In genomic region chr9:98860871-98861293, GRCh38 we compare ENCODE assay signal across 9 cellular contexts.
A peak's percentile ranks its signal among the peaks of the same experiment; 100 is the strongest.
DNase-seq lines count a peak whose midpoint lies in the region.
"Had no signal": no experiment of that assay in that cellular context is flagged by ENCODE, and none has a peak within 500 bp of the region (broad histone marks: within the 10 kb centered on the region; RNA-seq: fewer than 3 reads in every experiment).

No MANE protein-coding gene starts in this region.

- peak; percentile 2 to 44 for DNase-seq in NCI-H526 (lab: John Stamatoyannopoulos, UW)
- DNase-seq in NCI-H526 treated with DMSO at 0.1 percent for 48 hours (lab: John Stamatoyannopoulos, UW): no peak
- DNase-seq in astrocyte of the hippocampus (ENCODE audit: low read depth, low spot score): peak; percentile 82
- peak; percentile 61 for DNase-seq in iPS-NIHi7 (ENCODE audit: extremely low spot score)
- peak; percentile 79 for DNase-seq in superior temporal gyrus (ENCODE audit: extremely low spot score)
- DNase-seq in activated T-cell treated with anti-CD3 and anti-CD28 coated beads, Interleukin-2, amount 50 U/mL, for 48 hours: no peak
- DNase-seq in NCI-H2227 treated with DMSO at 0.1 percent for 48 hours (lab: John Stamatoyannopoulos, UW): no peak
- DNase-seq in RPMI8226: no peak
- DNase-seq: CD4-positive, CD25-positive, alpha-beta regulatory T cell had no signal

Comparison
In these comparisons a context has a peak if more than half of its experiments do, and no peak if none do; other contexts are left out.
1. DNase-seq: peak in NCI-H526 (2 of 2), astrocyte of the hippocampus (single experiment), iPS-NIHi7 (single experiment) and superior temporal gyrus (single experiment); none in NCI-H526 treated with DMSO at 0.1 percent for 48 hours (single experiment), activated T-cell treated with anti-CD3 and anti-CD28 coated beads, Interleukin-2, amount 50 U/mL, for 48 hours (0 of 2), NCI-H2227 treated with DMSO at 0.1 percent for 48 hours (single experiment) and RPMI8226 (single experiment).